ENCODE assay signal across 11 cellular contexts in genomic region chr3:186510374-186511079, GRCh38. TPM values are rescaled to one million over a fixed set of nuclear protein-coding genes. Genes with fewer than 3 reads are reported as not detected.
A peak's percentile ranks its signal among the peaks of the same experiment; 100 is the strongest.
DNase-seq lines count a peak whose midpoint lies in the region; ATAC-seq and TF ChIP-seq lines count a peak whose summit lies in the region.
"Had no signal": no experiment of that assay in that cellular context is flagged by ENCODE, and none has a peak within 500 bp of the region (broad histone marks: within the 10 kb centered on the region; RNA-seq: fewer than 3 reads in every experiment).

No MANE protein-coding gene starts in this region.

- peaks cover 63% of the 10 kb centered on the region for H3K4me1 Mint-ChIP-seq in activated CD4-positive, alpha-beta memory T cell treated with anti-CD3 and anti-CD28 coated beads for 36 hours (ENCODE audit: low read depth)
- peaks cover 11% of the 10 kb centered on the region for H3K4me1 Mint-ChIP-seq in activated CD4-positive, alpha-beta memory T cell treated with anti-CD3 and anti-CD28 coated beads, Interleukin-2, amount 10 ng/mL, durations not matched to agents 7 days and 5 days

- TF ChIP-seq CTCF in kidney epithelial cell (IDR thresholded peaks at IDR 0.05; ENCODE audit: insufficient read depth, low read length, poor library complexity, severe bottlenecking): peak; percentile 8

- TF ChIP-seq RAD21 in Ishikawa (IDR thresholded peaks at IDR 0.05; ENCODE audit: low read depth): 0 out of 2 replicates have a peak, but pooled peaks have one; percentile 2

- H3K27me3 Mint-ChIP-seq in activated CD4-positive, alpha-beta memory T cell treated with anti-CD3 and anti-CD28 coated beads for 36 hours: peaks cover 2% of the 10 kb centered on the region
- H3K27me3 Mint-ChIP-seq in activated CD4-positive, alpha-beta memory T cell treated with anti-CD3 and anti-CD28 coated beads, Interleukin-2, amount 10 ng/mL, durations not matched to agents 7 days and 5 days: peaks cover 7% of the 10 kb centered on the region

- H3K9me3 Mint-ChIP-seq in activated CD4-positive, alpha-beta memory T cell treated with anti-CD3 and anti-CD28 coated beads for 36 hours: no peaks in the 10 kb centered on the region
- no peaks in the 10 kb centered on the region for H3K9me3 Mint-ChIP-seq in activated CD4-positive, alpha-beta memory T cell treated with anti-CD3 and anti-CD28 coated beads, Interleukin-2, amount 10 ng/mL, durations not matched to agents 7 days and 5 days

- H3K4me3 ChIP-seq in kidney epithelial cell (ENCODE audit: low read depth, low read length): no peak overlapping the region
- no peak overlapping the region for H3K4me3 ChIP-seq in HAP-1
- H3K4me3 ChIP-seq in MG63: no peak overlapping the region

- no peaks in the 10 kb centered on the region for H3K4me1 ChIP-seq in HAP-1

- peak overlapping the region; percentile 61 for H3K27ac Mint-ChIP-seq in activated CD4-positive, alpha-beta memory T cell treated with anti-CD3 and anti-CD28 coated beads for 36 hours
- no peak overlapping the region for H3K27ac Mint-ChIP-seq in activated CD4-positive, alpha-beta memory T cell treated with anti-CD3 and anti-CD28 coated beads, Interleukin-2, amount 10 ng/mL, durations not matched to agents 7 days and 5 days

- CTCF ChIA-PET in activated CD4-positive, alpha-beta memory T cell treated with anti-CD3 and anti-CD28 coated beads for 36 hours (lab: Charles Lee): interaction anchor here (0.8 to 1.9 kb wide), 4 partner anchors 10 to 251 kb away, joined by 3 to 21 read pairs (median 8); no protein-coding TSS in a partner anchor
- CTCF ChIA-PET in activated CD4-positive, alpha-beta memory T cell treated with anti-CD3 and anti-CD28 coated beads, Interleukin-2, amount 10 ng/mL, durations not matched to agents 7 days and 5 days (lab: Charles Lee): no interaction called here

- no peak for TF ChIP-seq EP300 in Ishikawa (IDR thresholded peaks at IDR 0.05; ENCODE audit: borderline replicate concordance)

- H3K36me3 Mint-ChIP-seq in activated CD4-positive, alpha-beta memory T cell treated with anti-CD3 and anti-CD28 coated beads for 36 hours: no peaks in the 10 kb centered on the region
- no peaks in the 10 kb centered on the region for H3K36me3 Mint-ChIP-seq in activated CD4-positive, alpha-beta memory T cell treated with anti-CD3 and anti-CD28 coated beads, Interleukin-2, amount 10 ng/mL, durations not matched to agents 7 days and 5 days (ENCODE audit: low read depth)

- intact Hi-C loops in activated CD4-positive, alpha-beta memory T cell treated with anti-CD3 and anti-CD28 coated beads for 36 hours (cut with micrococcal nuclease): loop anchor here (5.0 kb wide), 1 partner anchor 98 kb away; no protein-coding TSS in a partner anchor

- no peaks in the 10 kb centered on the region for H3K9me3 ChIP-seq in HAP-1
- no peaks in the 10 kb centered on the region for H3K9me3 ChIP-seq in MG63

- peak; percentile 28 for ATAC-seq in GM21390 (IDR thresholded peaks at IDR 0.05; ENCODE audit: unreplicated experiment)
- ATAC-seq: sciatic nerve had no signal

- POLR2A ChIA-PET in activated CD4-positive, alpha-beta memory T cell treated with anti-CD3 and anti-CD28 coated beads for 36 hours (lab: Charles Lee): interaction anchor here (0.6 to 1.7 kb wide), 3 partner anchors 24 to 29 kb away, joined by 3 to 16 read pairs (median 6); no protein-coding TSS in a partner anchor
- POLR2A ChIA-PET in activated CD4-positive, alpha-beta memory T cell treated with anti-CD3 and anti-CD28 coated beads, Interleukin-2, amount 10 ng/mL, durations not matched to agents 7 days and 5 days (lab: Charles Lee): no interaction called here

- in situ Hi-C loops in HAP-1 (cut with MboI; ENCODE audit: low sequenced_read_pairs): no loop called here

- no peak overlapping the region for H3K4me3 Mint-ChIP-seq in activated CD4-positive, alpha-beta memory T cell treated with anti-CD3 and anti-CD28 coated beads for 36 hours
- H3K4me3 Mint-ChIP-seq in activated CD4-positive, alpha-beta memory T cell treated with anti-CD3 and anti-CD28 coated beads, Interleukin-2, amount 10 ng/mL, durations not matched to agents 7 days and 5 days: no peak overlapping the region

- peak; percentile 32 for DNase-seq in activated CD4-positive, alpha-beta memory T cell treated with anti-CD3 and anti-CD28 coated beads for 36 hours
- no peak for DNase-seq in activated CD4-positive, alpha-beta memory T cell treated with anti-CD3 and anti-CD28 coated beads, Interleukin-2, amount 10 ng/mL, durations not matched to agents 7 days and 5 days
- DNase-seq in kidney epithelial cell (ENCODE audit: low read depth): no peak
- no peak for DNase-seq in anterior cingulate cortex (lab: John Stamatoyannopoulos, UW)
- no peak for DNase-seq in HAP-1 (ENCODE audit: low spot score in 2 of 2)
- DNase-seq in MG63: no peak
- DNase-seq: activated T-cell treated with anti-CD3 and anti-CD28 coated beads, Interleukin-2, amount 50 U/mL, for 1 hour; NCI-H1092 had no signal

- H3K36me3 ChIP-seq in kidney epithelial cell (ENCODE audit: control insufficient read depth, insufficient read depth, low read length) (no peaks in the 10 kb centered on the region), HAP-1 (replicated peaks) (no peaks in the 10 kb centered on the region), MG63 (no peaks in the 10 kb centered on the region)

- peaks cover 2% of the 10 kb centered on the region for H3K27me3 ChIP-seq in kidney epithelial cell (ENCODE audit: control insufficient read depth, insufficient read depth, low read length)
- H3K27me3 ChIP-seq in HAP-1 (ENCODE audit: low read depth): no peaks in the 10 kb centered on the region
- H3K27me3 ChIP-seq in MG63: peaks cover 18% of the 10 kb centered on the region

TF ChIP-seq in Ishikawa, 13 proteins besides CTCF, POLR2A, EP300 and RAD21 (continues in another document):
- TF ChIP-seq TAF1 (IDR thresholded peaks at IDR 0.05; ENCODE audit: low read depth) (no peak), CREB1 (IDR thresholded peaks at IDR 0.05; ENCODE audit: low read depth) (no peak), TEAD4 (IDR thresholded peaks at IDR 0.05) (no peak), MAX (IDR thresholded peaks at IDR 0.05) (no peak), YY1 (IDR thresholded peaks at IDR 0.05; ENCODE audit: low read depth) (no peak), CEBPB (IDR thresholded peaks at IDR 0.05) (no peak), ZBTB7A (IDR thresholded peaks at IDR 0.05; ENCODE audit: low read depth) (no peak), REST (IDR thresholded peaks at IDR 0.05; ENCODE audit: low read depth) (no peak), TCF12 (IDR thresholded peaks at IDR 0.05; ENCODE audit: low read depth) (no peak), NFIC (IDR thresholded peaks at IDR 0.05) (no peak)
- TF ChIP-seq, protein P1, sequence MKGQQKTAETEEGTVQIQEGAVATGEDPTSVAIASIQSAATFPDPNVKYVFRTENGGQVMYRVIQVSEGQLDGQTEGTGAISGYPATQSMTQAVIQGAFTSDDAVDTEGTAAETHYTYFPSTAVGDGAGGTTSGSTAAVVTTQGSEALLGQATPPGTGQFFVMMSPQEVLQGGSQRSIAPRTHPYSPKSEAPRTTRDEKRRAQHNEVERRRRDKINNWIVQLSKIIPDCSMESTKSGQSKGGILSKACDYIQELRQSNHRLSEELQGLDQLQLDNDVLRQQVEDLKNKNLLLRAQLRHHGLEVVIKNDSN (IDR thresholded peaks at IDR 0.05): no peak

RNA-seq across cellular contexts. Expression of gene CRYGS, which starts 33.7 kb away (rescaled TPM):
- total RNA-seq in activated CD4-positive, alpha-beta memory T cell treated with anti-CD3 and anti-CD28 coated beads for 36 hours: 1 to 10 TPM; 2.5 to 2.7 TPM
- total RNA-seq in activated CD4-positive, alpha-beta memory T cell treated with anti-CD3 and anti-CD28 coated beads, Interleukin-2, amount 10 ng/mL, durations not matched to agents 7 days and 5 days: 1 to 10 TPM; 4.1 to 4.8 TPM
- total RNA-seq in kidney epithelial cell: 1.8 and 2.7 TPM in 2 replicates
- total RNA-seq in MG63 (2014; rRNA removed; shearing (Covaris generic); ENCODE audit: low replicate concordance): 0.66 TPM in 1 of 2 replicates, not detected in the other

RNA-seq across cellular contexts. Expression of gene TBCCD1, which starts 56.6 kb away (rescaled TPM):
- 10 to 100 TPM; 10.6 to 12.1 TPM for total RNA-seq in activated CD4-positive, alpha-beta memory T cell treated with anti-CD3 and anti-CD28 coated beads for 36 hours
- 10 to 100 TPM; 11.9 to 13.5 TPM for total RNA-seq in activated CD4-positive, alpha-beta memory T cell treated with anti-CD3 and anti-CD28 coated beads, Interleukin-2, amount 10 ng/mL, durations not matched to agents 7 days and 5 days
- 10.3 and 16.1 TPM in 2 replicates for total RNA-seq in kidney epithelial cell
- total RNA-seq in MG63 (2014; rRNA removed; shearing (Covaris generic); ENCODE audit: low replicate concordance): 21.5 and 24.1 TPM in 2 replicates

RNA-seq across cellular contexts. Expression of gene DNAJB11, which starts 60.0 kb away (rescaled TPM):
- total RNA-seq in activated CD4-positive, alpha-beta memory T cell treated with anti-CD3 and anti-CD28 coated beads for 36 hours: 10 to 100 TPM; 36.9 to 39.5 TPM
- 10 to 100 TPM; 50.7 to 55.7 TPM for total RNA-seq in activated CD4-positive, alpha-beta memory T cell treated with anti-CD3 and anti-CD28 coated beads, Interleukin-2, amount 10 ng/mL, durations not matched to agents 7 days and 5 days
- total RNA-seq in kidney epithelial cell: 83.2 and 93.5 TPM in 2 replicates
- 63.1 and 86.8 TPM in 2 replicates for total RNA-seq in MG63 (2014; rRNA removed; shearing (Covaris generic); ENCODE audit: low replicate concordance)
